1 cellular context compared by ENCODE assay signal in genomic region chr2:20108655-20109396, GRCh38.
TF ChIP-seq lines count a peak whose summit lies in the region.

No MANE protein-coding gene starts in this region.

TF ChIP-seq in HepG2, 621 proteins besides CTCF, POLR2A, EP300 and RAD21 (continued from another document and continues in another):
- TF ChIP-seq HINFP (CRISPR knock-in tag; IDR thresholded peaks at IDR 0.05; ENCODE audit: low read depth) (peak; percentile 33; the same call in 1 of the 2 replicates), DNMT3B (CRISPR knock-in tag; conservative IDR thresholded peaks at IDR 0.05) (peak; percentile 42; the same call in 1 of the 2 replicates), ELF1 (CRISPR knock-in tag; IDR thresholded peaks at IDR 0.05) (peak; percentile 56), TFAP4 (IDR thresholded peaks at IDR 0.05; ENCODE audit: borderline replicate concordance, low read depth) (peak; percentile 93), ZNF563 (CRISPR knock-in tag; IDR thresholded peaks at IDR 0.05) (peak; percentile 25; the same call in 1 of the 2 replicates), ZBTB21 (CRISPR knock-in tag; IDR thresholded peaks at IDR 0.05) (no peak), JUND (CRISPR knock-in tag; IDR thresholded peaks at IDR 0.05) (peak; percentile 43; the same call in 1 of the 2 replicates), ZBTB38 (CRISPR knock-in tag; IDR thresholded peaks at IDR 0.05) (peak; percentile 58; the same call in 1 of the 2 replicates), ADNP (CRISPR knock-in tag; IDR thresholded peaks at IDR 0.05) (peak; percentile 61; the same call in 1 of the 2 replicates), ZNF501 (CRISPR knock-in tag; IDR thresholded peaks at IDR 0.05) (peak; percentile 44; the same call in 1 of the 2 replicates), PRDM10 (CRISPR knock-in tag; IDR thresholded peaks at IDR 0.05; ENCODE audit: low read depth) (peak; percentile 86; the same call in 1 of the 2 replicates), IRF2 (CRISPR knock-in tag; IDR thresholded peaks at IDR 0.05) (no peak), FOSL2 (CRISPR knock-in tag; IDR thresholded peaks at IDR 0.05) (peak; percentile 96), ZBTB25 (CRISPR knock-in tag; IDR thresholded peaks at IDR 0.05) (no peak), ZNF670 (CRISPR knock-in tag; IDR thresholded peaks at IDR 0.05; ENCODE audit: borderline replicate concordance) (0 out of 2 replicates have a peak, but pooled peaks have one; percentile 59), POLR2G (IDR thresholded peaks at IDR 0.05; ENCODE audit: low read depth, low read length) (peak; percentile 44; the same call in 1 of the 2 replicates), SMAD1 (CRISPR knock-in tag; IDR thresholded peaks at IDR 0.05; ENCODE audit: borderline replicate concordance, low read depth) (peak; percentile 29; the same call in 1 of the 2 replicates), BCL6 (CRISPR knock-in tag; IDR thresholded peaks at IDR 0.05) (peak; percentile 69; the same call in 1 of the 2 replicates), HNF1A (IDR thresholded peaks at IDR 0.05; ENCODE audit: low read depth) (peak; percentile 94), HNF1A (CRISPR knock-in tag; IDR thresholded peaks at IDR 0.05; ENCODE audit: borderline replicate concordance) (peak; percentile 98), SMAD3 (CRISPR knock-in tag; IDR thresholded peaks at IDR 0.05) (0 out of 2 replicates have a peak, but pooled peaks have one; percentile 56), HNF1B (CRISPR knock-in tag; IDR thresholded peaks at IDR 0.05) (peak; percentile 95), CBX5 (CRISPR knock-in tag; IDR thresholded peaks at IDR 0.05; ENCODE audit: borderline replicate concordance) (peak; percentile 19; the same call in 1 of the 2 replicates), MAFF (IDR thresholded peaks at IDR 0.05; ENCODE audit: low read depth, low read length) (peak; percentile 30; the same call in 1 of the 2 replicates), MXD4 (CRISPR knock-in tag; IDR thresholded peaks at IDR 0.05) (peak; percentile 39; the same call in 1 of the 2 replicates), ZBTB20 (CRISPR knock-in tag; IDR thresholded peaks at IDR 0.05; ENCODE audit: borderline replicate concordance, low read depth) (peak; percentile 67; the same call in 1 of the 2 replicates), ZFP91 (CRISPR knock-in tag; IDR thresholded peaks at IDR 0.05; ENCODE audit: borderline replicate concordance) (no peak; the same call in 1 of the 2 replicates), HMG20B (CRISPR knock-in tag; conservative IDR thresholded peaks at IDR 0.05) (no peak), ZIK1 (CRISPR knock-in tag; IDR thresholded peaks at IDR 0.05; ENCODE audit: borderline replicate concordance, low read depth) (0 out of 2 replicates have a peak, but pooled peaks have one; percentile 20), FOXA3 (CRISPR knock-in tag; IDR thresholded peaks at IDR 0.05) (peak; percentile 88), ZNF331 (CRISPR knock-in tag; IDR thresholded peaks at IDR 0.05) (0 out of 2 replicates have a peak, but pooled peaks have one; percentile 7), PLSCR1 (CRISPR knock-in tag; IDR thresholded peaks at IDR 0.05; ENCODE audit: borderline replicate concordance) (no peak), YEATS4 (CRISPR knock-in tag; IDR thresholded peaks at IDR 0.05; ENCODE audit: borderline replicate concordance) (peak; percentile 40; the same call in 1 of the 2 replicates), NPAS2 (CRISPR knock-in tag; IDR thresholded peaks at IDR 0.05; ENCODE audit: borderline replicate concordance) (no peak), PRDM4 (CRISPR knock-in tag; IDR thresholded peaks at IDR 0.05; ENCODE audit: borderline replicate concordance) (no peak), SALL1 (CRISPR knock-in tag; IDR thresholded peaks at IDR 0.05) (peak; percentile 57; the same call in 1 of the 2 replicates), IKZF5 (CRISPR knock-in tag; IDR thresholded peaks at IDR 0.05) (peak; percentile 51; the same call in 1 of the 2 replicates), RFXANK (CRISPR knock-in tag; IDR thresholded peaks at IDR 0.05) (no peak), HDAC1 (CRISPR knock-in tag; IDR thresholded peaks at IDR 0.05) (peak; percentile 39), NFE2 (CRISPR knock-in tag; IDR thresholded peaks at IDR 0.05) (peak; percentile 67; the same call in 1 of the 2 replicates), TEAD3 (CRISPR knock-in tag; optimal IDR thresholded peaks at IDR 0.05; ENCODE audit: borderline replicate concordance) (peak; percentile 59)
